In genomic region chr3:194465920-194466570, GRCh38 we compare ENCODE assay signal across 19 cellular contexts. TPM values are rescaled to one million over a fixed set of nuclear protein-coding genes. Genes with fewer than 3 reads are reported as not detected.
DNase-seq lines count a peak whose midpoint lies in the region; ATAC-seq and TF ChIP-seq lines count a peak whose summit lies in the region.
"Had no signal": no experiment of that assay in that cellular context is flagged by ENCODE, and none has a peak within 500 bp of the region (broad histone marks: within the 10 kb centered on the region; RNA-seq: fewer than 3 reads in every experiment).

No MANE protein-coding gene starts in this region.

- in situ Hi-C loops in G401 (cut with HindIII; ENCODE audit: low sequenced_read_pairs): no loop called here

- no peaks in the 10 kb centered on the region for H3K9me3 ChIP-seq in T-helper 17 cell (ENCODE audit: control insufficient read depth, low read length, poor library complexity, severe bottlenecking)
- H3K9me3 ChIP-seq: uterus had no signal

- peaks cover 5% of the 10 kb centered on the region for H3K36me3 Mint-ChIP-seq in activated T-cell treated with anti-CD3 and anti-CD28 coated beads, Interleukin-2, amount 50 U/mL, for 4 hours (ENCODE audit: insufficient read depth)
- H3K36me3 Mint-ChIP-seq in T-helper 17 cell (ENCODE audit: low read depth) (no peaks in the 10 kb centered on the region), mesothelial cell of epicardium (peaks cover 1% of the 10 kb centered on the region)

- no peak for DNase-seq in activated T-cell treated with anti-CD3 and anti-CD28 coated beads, Interleukin-2, amount 50 U/mL, for 4 hours
- no peak for DNase-seq in activated T-cell treated with anti-CD3 and anti-CD28 coated beads, Interleukin-2, amount 50 U/mL, for 48 hours
- DNase-seq in T-helper 17 cell (no peak), mesothelial cell of epicardium (ENCODE audit: low spot score in 2 of 2, unreplicated experiment in 2 of 2) (no peak), G401 (ENCODE audit: low spot score) (no peak), cerebellar cortex (ENCODE audit: low spot score) (no peak), CD1c-positive myeloid dendritic cell (ENCODE audit: extremely low spot score) (no peak)
- DNase-seq: EL; kidney glomerular epithelial cell; mesendoderm; NCI-H187 treated with DMSO at 0.1 percent for 48 hours; NCI-H345; stimulated activated CD4-positive, alpha-beta T cell treated with anti-CD3 and anti-CD28 coated beads, Interleukin-2, amount 100 ng/mL, for 48 hours; SW 1271; uterus had no signal

- H3K4me3 Mint-ChIP-seq in activated T-cell treated with anti-CD3 and anti-CD28 coated beads, Interleukin-2, amount 50 U/mL, for 4 hours: no peak overlapping the region
- H3K4me3 Mint-ChIP-seq in T-helper 17 cell (peak overlapping the region; percentile 50), mesothelial cell of epicardium (no peak overlapping the region)
- H3K4me3 Mint-ChIP-seq: nephron had no signal

- H3K27ac Mint-ChIP-seq in T-helper 17 cell (no peak overlapping the region), mesothelial cell of epicardium (peak overlapping the region; percentile 72)
- H3K27ac Mint-ChIP-seq: IgD-negative memory B cell, progenitor cell of endocrine pancreas had no signal

- no peak for TF ChIP-seq CTCF in mesothelial cell of epicardium (IDR thresholded peaks at IDR 0.05; ENCODE audit: unreplicated experiment)

- peak; percentile 60 to 71 for ATAC-seq in activated T-cell treated with anti-CD3 and anti-CD28 coated beads, Interleukin-2, amount 50 U/mL, for 4 hours
- ATAC-seq in GM21717 (IDR thresholded peaks at IDR 0.05; ENCODE audit: unreplicated experiment) (peak; percentile 62), T-helper 17 cell (no peak)

- peaks cover 22% of the 10 kb centered on the region for H3K4me1 Mint-ChIP-seq in activated T-cell treated with anti-CD3 and anti-CD28 coated beads, Interleukin-2, amount 50 U/mL, for 4 hours (ENCODE audit: low read depth)
- peaks cover 4% of the 10 kb centered on the region for H3K4me1 Mint-ChIP-seq in T-helper 17 cell
- H3K4me1 Mint-ChIP-seq in mesothelial cell of epicardium: peaks cover 17% of the 10 kb centered on the region
- H3K4me1 Mint-ChIP-seq: nephron had no signal

- no peaks in the 10 kb centered on the region for H3K9me3 Mint-ChIP-seq in activated T-cell treated with anti-CD3 and anti-CD28 coated beads, Interleukin-2, amount 50 U/mL, for 4 hours
- H3K9me3 Mint-ChIP-seq in mesothelial cell of epicardium: no peaks in the 10 kb centered on the region
- H3K9me3 Mint-ChIP-seq: IgD-negative memory B cell, nephron had no signal

- no peaks in the 10 kb centered on the region for H3K27me3 Mint-ChIP-seq in activated T-cell treated with anti-CD3 and anti-CD28 coated beads, Interleukin-2, amount 50 U/mL, for 4 hours (ENCODE audit: low read depth)
- H3K27me3 Mint-ChIP-seq in T-helper 17 cell (no peaks in the 10 kb centered on the region), mesothelial cell of epicardium (ENCODE audit: low read depth) (no peaks in the 10 kb centered on the region)
- H3K27me3 Mint-ChIP-seq: IgD-negative memory B cell, progenitor cell of endocrine pancreas had no signal

RNA-seq across cellular contexts. Expression of gene ATP13A3, which starts 20.8 kb away (rescaled TPM):
- 100 to 1,000 TPM; 186 to 209 (median 188) TPM for total RNA-seq in activated T-cell treated with anti-CD3 and anti-CD28 coated beads, Interleukin-2, amount 50 U/mL, for 4 hours
- total RNA-seq in T-helper 17 cell (10 to 100 TPM; 65.6 to 81.0 TPM), mesothelial cell of epicardium (60.2 to 74.1 TPM (median 62.3 TPM) in 3 replicates)
- total RNA-seq in G401 (2014; rRNA removed; shearing (Covaris generic)): 47.9 and 60.2 TPM in 2 replicates
